ENCODE assay signal across 8 cellular contexts in the genomic region with DNA sequence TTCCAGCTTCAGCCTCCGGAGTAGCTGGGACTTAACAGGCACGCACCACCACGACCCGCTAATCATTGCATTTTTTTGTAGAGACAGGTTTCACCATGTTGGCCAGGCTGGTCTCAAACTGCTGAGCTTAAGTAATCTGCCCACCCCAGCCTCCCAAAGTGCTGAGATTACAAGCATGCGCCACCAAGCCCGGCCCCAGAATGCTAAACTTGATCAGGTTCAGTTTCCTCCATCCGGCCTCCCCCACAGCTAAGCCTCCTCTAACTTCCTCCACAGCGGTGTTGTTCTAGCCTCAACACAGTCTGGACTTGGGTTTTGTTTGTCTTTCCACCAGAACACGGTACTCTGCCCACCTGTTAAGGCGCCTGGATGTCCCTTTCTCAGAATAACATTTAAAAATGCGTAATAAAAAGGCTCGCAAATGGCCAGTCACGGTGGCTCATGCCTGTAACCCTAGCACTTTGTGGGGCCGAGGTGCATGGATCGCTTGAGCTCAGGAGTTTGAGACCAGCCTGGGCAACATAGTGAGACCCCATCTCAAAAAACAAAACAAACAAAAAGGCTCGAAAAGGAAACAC. TPM values are rescaled to one million over a fixed set of nuclear protein-coding genes. Genes with fewer than 3 reads are reported as not detected.
DNase-seq lines count a peak whose midpoint lies in the region; ATAC-seq and TF ChIP-seq lines count a peak whose summit lies in the region.

No MANE protein-coding gene starts in this region.

- H3K36me3 ChIP-seq in gastrocnemius medialis, result peaks cover 0 to 9% of the 10 kb centered on the region in 2 donors
- H3K36me3 ChIP-seq in tibial artery, result peaks cover 16 to 25% (median 18%) of the 10 kb centered on the region in 3 donors

- H3K27ac ChIP-seq in VCaP, result peak overlapping the region; percentile 89
- no peak overlapping the region for H3K27ac ChIP-seq in gastrocnemius medialis
- no peak overlapping the region for H3K27ac ChIP-seq in tibial artery

- intact Hi-C loops in gastrocnemius medialis (cut with DNase I; ENCODE audit: low total_unique reads) (loop anchor here (5.0 kb wide), 1 partner anchor 137 kb away; no protein-coding TSS in a partner anchor), tibial artery (cut with DNase I; ENCODE audit: low total_unique reads) (no loop called here)

- peak; percentile 27 for ATAC-seq in HG02571 (IDR thresholded peaks at IDR 0.05; ENCODE audit: unreplicated experiment)
- ATAC-seq in gastrocnemius medialis, result no peak
- ATAC-seq in GM21723 (IDR thresholded peaks at IDR 0.05; ENCODE audit: unreplicated experiment), result no peak

- TF ChIP-seq CTCF in GM10248 (IDR thresholded peaks at IDR 0.05; ENCODE audit: control extremely low read depth, extremely low read depth, low read depth, missing control alignments), result no peak
- no peak for TF ChIP-seq CTCF in VCaP (conservative IDR thresholded peaks at IDR 0.05)
- TF ChIP-seq CTCF in gastrocnemius medialis (IDR thresholded peaks at IDR 0.05 in 4 of 5, conservative IDR thresholded peaks at IDR 0.05 in 1 of 5), result no peak
- no peak for TF ChIP-seq CTCF in tibial artery (IDR thresholded peaks at IDR 0.05)

- in situ Hi-C loops in G401 (cut with HindIII; ENCODE audit: low sequenced_read_pairs) (no loop called here), gastrocnemius medialis (cut with MboI; ENCODE audit: low sequenced_read_pairs in 4 of 4) (no loop called here)

- POLR2A ChIA-PET in GM10248 (lab: Yijun Ruan, JAX), result no interaction called here

- peak; percentile 51 for DNase-seq in GM10248 (ENCODE audit: extremely low spot score)
- peak; percentile 55 for DNase-seq in mesenteric fat pad (ENCODE audit: low spot score)
- no peak for DNase-seq in G401 (ENCODE audit: low spot score)
- no peak for DNase-seq in gastrocnemius medialis
- DNase-seq in tibial artery, result no peak

- CTCF ChIA-PET in GM10248 (lab: Yijun Ruan, JAX), result interaction anchor here (0.9 to 8.1 kb wide), 11 partner anchors 12 to 283 kb away, joined by 3 to 74 read pairs (median 6); no protein-coding TSS in a partner anchor

- H3K27me3 ChIP-seq in gastrocnemius medialis, result no peaks in the 10 kb centered on the region
- no peaks in the 10 kb centered on the region for H3K27me3 ChIP-seq in tibial artery

- H3K4me3 ChIP-seq in gastrocnemius medialis (no peak overlapping the region), tibial artery (no peak overlapping the region)

- H3K9me3 ChIP-seq in gastrocnemius medialis (no peaks in the 10 kb centered on the region), tibial artery (no peaks in the 10 kb centered on the region)

- TF ChIP-seq POLR2A in gastrocnemius medialis (IDR thresholded peaks at IDR 0.05), result no peak

- peaks cover 64 to 66% of the 10 kb centered on the region in 2 donors for H3K4me1 ChIP-seq in gastrocnemius medialis
- peaks cover 0 to 37% (median 30%) of the 10 kb centered on the region in 4 donors for H3K4me1 ChIP-seq in tibial artery

RNA-seq across cellular contexts. Expression of a gene that starts 2.4 kb away (rescaled TPM):
- total RNA-seq in mesenteric fat pad (52.9 TPM), gastrocnemius medialis (100 to 1,000 TPM in 2 of 4 donors, 10 to 100 TPM in 2; 63.8 to 117 (median 99.7) TPM)
- 156 and 218 TPM in 2 replicates for total RNA-seq in G401 (2014; rRNA removed; shearing (Covaris generic))

Comparison
In these comparisons a context has a peak if more than half of its experiments do, and no peak if none do; other contexts are left out.
1. DNase-seq: peak in GM10248 (single experiment) and mesenteric fat pad (single experiment); none in G401 (single experiment), gastrocnemius medialis (0 of 2) and tibial artery (0 of 2).